ENCODE assay signal across 1 cellular context in genomic region chr19:19022380-19022961, GRCh38.
A peak's percentile ranks its signal among the peaks of the same experiment; 100 is the strongest.
TF ChIP-seq lines count a peak whose summit lies in the region.

No MANE protein-coding gene starts in this region.

TF ChIP-seq in HepG2, 621 proteins besides CTCF, POLR2A, EP300 and RAD21 (continued from another document and continues in another):
- TF ChIP-seq PRDM15 (CRISPR knock-in tag; IDR thresholded peaks at IDR 0.05) (no peak), ZBTB49 (CRISPR knock-in tag; IDR thresholded peaks at IDR 0.05; ENCODE audit: borderline replicate concordance) (no peak), ZNF383 (CRISPR knock-in tag; IDR thresholded peaks at IDR 0.05; ENCODE audit: borderline replicate concordance) (no peak), ZNF777 (CRISPR knock-in tag; IDR thresholded peaks at IDR 0.05) (no peak), ZNF678 (CRISPR knock-in tag; IDR thresholded peaks at IDR 0.05) (no peak), CSRNP1 (CRISPR knock-in tag; IDR thresholded peaks at IDR 0.05) (no peak), ZNF724P (CRISPR knock-in tag; IDR thresholded peaks at IDR 0.05; ENCODE audit: borderline replicate concordance) (no peak), HNF1A (IDR thresholded peaks at IDR 0.05; ENCODE audit: low read depth) (no peak), HNF1A (CRISPR knock-in tag; IDR thresholded peaks at IDR 0.05; ENCODE audit: borderline replicate concordance) (no peak), ELF3 (CRISPR knock-in tag; IDR thresholded peaks at IDR 0.05) (no peak), ZNF550 (CRISPR knock-in tag; IDR thresholded peaks at IDR 0.05; ENCODE audit: borderline replicate concordance) (no peak), CBX5 (CRISPR knock-in tag; IDR thresholded peaks at IDR 0.05; ENCODE audit: borderline replicate concordance) (no peak), POGZ (CRISPR knock-in tag; IDR thresholded peaks at IDR 0.05) (no peak), ZBTB4 (CRISPR knock-in tag; IDR thresholded peaks at IDR 0.05; ENCODE audit: borderline replicate concordance) (0 out of 2 replicates have a peak, but pooled peaks have one; percentile 36), KLF9 (CRISPR knock-in tag; IDR thresholded peaks at IDR 0.05; ENCODE audit: low read depth) (no peak), MLLT10 (CRISPR knock-in tag; IDR thresholded peaks at IDR 0.05) (no peak), PRPF4 (IDR thresholded peaks at IDR 0.05; ENCODE audit: low read depth, low read length, poor library complexity, severe bottlenecking) (no peak), SETDB1 (CRISPR knock-in tag; IDR thresholded peaks at IDR 0.05; ENCODE audit: borderline replicate concordance) (no peak), ZBTB25 (CRISPR knock-in tag; IDR thresholded peaks at IDR 0.05) (no peak), ZFP37 (CRISPR knock-in tag; IDR thresholded peaks at IDR 0.05; ENCODE audit: borderline replicate concordance) (no peak), SP5 (CRISPR knock-in tag; IDR thresholded peaks at IDR 0.05; ENCODE audit: borderline replicate concordance, low read depth) (peak; percentile 83; the same call in 1 of the 2 replicates), ZNF17 (CRISPR knock-in tag; IDR thresholded peaks at IDR 0.05) (no peak), PHF21A (CRISPR knock-in tag; IDR thresholded peaks at IDR 0.05) (no peak), ZMYM3 (CRISPR knock-in tag; IDR thresholded peaks at IDR 0.05) (no peak), FOXA3 (CRISPR knock-in tag; IDR thresholded peaks at IDR 0.05) (peak; percentile 35; the same call in 1 of the 2 replicates), TCF7 (IDR thresholded peaks at IDR 0.05; ENCODE audit: low read depth) (peak; percentile 51; the same call in 1 of the 2 replicates), PAF1 (CRISPR knock-in tag; IDR thresholded peaks at IDR 0.05) (no peak), BCL6 (CRISPR knock-in tag; IDR thresholded peaks at IDR 0.05) (0 out of 2 replicates have a peak, but pooled peaks have one; percentile 27), MBD4 (IDR thresholded peaks at IDR 0.05; ENCODE audit: borderline replicate concordance, low read length) (no peak), MIER2 (CRISPR knock-in tag; IDR thresholded peaks at IDR 0.05) (no peak), SALL2 (CRISPR knock-in tag; IDR thresholded peaks at IDR 0.05) (no peak), FOXJ3 (CRISPR knock-in tag; IDR thresholded peaks at IDR 0.05; ENCODE audit: borderline replicate concordance) (no peak), FOXM1 (CRISPR knock-in tag; IDR thresholded peaks at IDR 0.05) (no peak), FOXP4 (CRISPR knock-in tag; IDR thresholded peaks at IDR 0.05) (no peak), YEATS2 (CRISPR knock-in tag; IDR thresholded peaks at IDR 0.05; ENCODE audit: borderline replicate concordance) (no peak), ZNF530 (CRISPR knock-in tag; IDR thresholded peaks at IDR 0.05; ENCODE audit: low read depth) (no peak), ATF4 (CRISPR knock-in tag; IDR thresholded peaks at IDR 0.05) (no peak), BCL3 (CRISPR knock-in tag; IDR thresholded peaks at IDR 0.05) (no peak), MXD1 (CRISPR knock-in tag; IDR thresholded peaks at IDR 0.05) (no peak)
